In the genomic region with DNA sequence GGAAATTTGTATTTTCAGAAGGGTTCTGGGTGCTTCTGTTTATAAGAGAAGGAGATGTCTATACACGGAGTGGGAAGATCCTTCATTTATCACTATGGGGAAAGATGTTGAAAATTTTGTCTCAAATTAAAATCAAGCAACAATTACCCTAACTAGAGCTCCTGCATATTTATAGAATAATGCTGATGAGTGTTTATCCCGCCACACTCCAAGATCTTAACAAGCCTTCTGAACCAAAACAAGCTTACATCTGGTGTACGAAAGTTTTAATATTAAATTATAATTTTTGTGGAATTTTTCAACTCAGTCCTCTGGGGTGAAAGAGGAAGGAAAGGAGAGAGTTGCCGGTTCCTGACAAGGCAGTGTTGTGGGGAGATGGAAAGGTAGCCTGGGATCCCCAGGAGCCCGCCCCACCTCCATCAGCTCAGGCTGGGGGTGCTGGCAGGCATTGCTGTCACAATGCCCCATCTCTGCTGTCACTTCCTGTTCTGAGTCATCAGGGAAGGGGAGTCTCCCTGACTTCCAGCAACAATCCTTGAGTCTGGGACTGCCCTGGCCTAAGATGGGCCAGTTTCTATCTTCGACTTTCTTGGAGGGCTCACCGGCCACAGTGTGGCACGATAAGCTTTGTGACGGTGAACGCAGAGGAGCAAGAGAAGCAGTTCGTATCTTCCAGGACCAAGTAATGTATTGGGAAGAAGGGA, we compare ENCODE assay signal across 1 cellular context.
TF ChIP-seq lines count a peak whose summit lies in the region.

No MANE protein-coding gene starts in this region.

TF ChIP-seq in HEK293, 187 proteins besides CTCF, POLR2A, EP300 and RAD21 (continued from another document):
- peak; percentile 34; the same call in 1 of the 2 replicates for TF ChIP-seq ZNF629 (tag by site-specific recombination; IDR thresholded peaks at IDR 0.05)
TF ChIP-seq in HEK293: peak in this region for 5.
